Comparison of ENCODE assay signal across 1 cellular context in the genomic region with DNA sequence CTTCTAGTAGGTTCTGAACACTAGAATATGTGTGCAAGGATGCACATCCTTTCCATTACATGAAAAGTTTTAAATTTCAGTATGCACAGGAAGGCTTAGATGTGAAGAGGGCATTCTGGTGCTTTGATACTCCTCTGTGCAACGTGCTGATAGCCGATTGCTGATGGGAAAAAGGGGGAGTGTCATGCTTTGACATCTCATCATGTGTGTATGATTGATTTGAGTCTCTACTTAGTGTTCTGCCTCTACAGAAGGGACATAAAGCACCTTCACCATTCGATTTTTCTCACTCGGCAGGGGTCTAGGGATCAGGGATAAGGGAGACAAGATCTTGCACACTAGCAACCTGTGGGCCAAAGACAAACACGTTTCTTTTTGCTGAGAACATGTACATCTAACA.
TF ChIP-seq lines count a peak whose summit lies in the region.

No MANE protein-coding gene starts in this region.

TF ChIP-seq in H1, 55 proteins besides CTCF, POLR2A, EP300 and RAD21:
- TF ChIP-seq NANOG (IDR thresholded peaks at IDR 0.05; ENCODE audit: insufficient read depth, low read depth, low read length, poor library complexity, severe bottlenecking) = no peak
- no peak for TF ChIP-seq HDAC2 (IDR thresholded peaks at IDR 0.05; ENCODE audit: borderline replicate concordance in 1 of 2, low read depth in 2 of 2, low read length in 2 of 2)
- no peak for TF ChIP-seq KDM1A (IDR thresholded peaks at IDR 0.05; ENCODE audit: borderline replicate concordance, low read length)
- no peak for TF ChIP-seq SUZ12 (IDR thresholded peaks at IDR 0.05; ENCODE audit: low read length)
- no peak for TF ChIP-seq ASH2L (IDR thresholded peaks at IDR 0.05; ENCODE audit: low read length)
- no peak for TF ChIP-seq EGR1 (IDR thresholded peaks at IDR 0.05; ENCODE audit: borderline replicate concordance, low read depth, low read length)
- TF ChIP-seq, protein P1, sequence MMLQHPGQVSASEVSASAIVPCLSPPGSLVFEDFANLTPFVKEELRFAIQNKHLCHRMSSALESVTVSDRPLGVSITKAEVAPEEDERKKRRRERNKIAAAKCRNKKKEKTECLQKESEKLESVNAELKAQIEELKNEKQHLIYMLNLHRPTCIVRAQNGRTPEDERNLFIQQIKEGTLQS (IDR thresholded peaks at IDR 0.05; ENCODE audit: insufficient read depth, low read depth, low read length) = no peak
- no peak for TF ChIP-seq CBX5 (IDR thresholded peaks at IDR 0.05; ENCODE audit: low read depth, low read length)
- no peak for TF ChIP-seq TAF1 (IDR thresholded peaks at IDR 0.05; ENCODE audit: low read depth, low read length)
- no peak for TF ChIP-seq SRF (IDR thresholded peaks at IDR 0.05; ENCODE audit: low read depth, low read length)
- no peak for TF ChIP-seq NRF1 (IDR thresholded peaks at IDR 0.05; ENCODE audit: low read depth, low read length)
- TF ChIP-seq TEAD4 (IDR thresholded peaks at IDR 0.05; ENCODE audit: low read depth, low read length) = no peak
- TF ChIP-seq SP4 (IDR thresholded peaks at IDR 0.05; ENCODE audit: low read length) = no peak
- TF ChIP-seq TBP (IDR thresholded peaks at IDR 0.05; ENCODE audit: low read depth, low read length) = no peak
TF ChIP-seq in H1: peak in this region for 0.
